9 cellular contexts compared by ENCODE assay signal in genomic region chr2:113499019-113499885, GRCh38. TPM values are rescaled to one million over a fixed set of nuclear protein-coding genes. Genes with fewer than 3 reads are reported as not detected.
DNase-seq lines count a peak whose midpoint lies in the region; ATAC-seq, FAIRE-seq and TF ChIP-seq lines count a peak whose summit lies in the region.
"Not testable (repeated sequence)": the region's sequence is repeated elsewhere in the genome, so short reads cannot be mapped to it uniquely, and the experiment has no call there.
"Had no signal": no experiment of that assay in that cellular context is flagged by ENCODE, and none has a peak within 500 bp of the region (broad histone marks: within the 10 kb centered on the region; RNA-seq: fewer than 3 reads in every experiment).

No MANE protein-coding gene starts in this region.

- not testable (repeated sequence) for H3K27ac ChIP-seq in CD4-positive, CD25-positive, alpha-beta regulatory T cell (ENCODE audit: insufficient read depth, low read length, poor library complexity, severe bottlenecking); K562 (ENCODE audit: extremely low read depth, low read depth, low read length); upper lobe of right lung

- DNase-seq in CD4-positive, CD25-positive, alpha-beta regulatory T cell: peak in 1 of 3 donors; percentile 28
- DNase-seq in T-helper 17 cell; activated T-helper 1 cell treated with anti-CD3 and anti-CD28 coated beads, Interleukin-12 subunit alpha, Interleukin-12 subunit beta, Interleukin-2, Interleukin-4 antibody, amounts not matched to agents 30 ng/mL and 10 ng/mL and 1 ng/mL, durations not matched to agents 14 hours and 24 hours and 36 hours (ENCODE audit: low spot score); K562 (ENCODE audit: extremely low read depth in 1 of 4, low spot score in 3 of 4): not testable (repeated sequence)
- DNase-seq in activated CD8-positive, alpha-beta T cell treated with anti-CD3 and anti-CD28 coated beads for 36 hours: peak; percentile 32
- peak; percentile 45 for DNase-seq in islet precursor cell
- peak; percentile 13 for DNase-seq in nephron progenitor cell
- DNase-seq in upper lobe of right lung: peak; percentile 61

- H3K4me3 Mint-ChIP-seq in CD4-positive, CD25-positive, alpha-beta regulatory T cell: peak overlapping the region in 3 of 4 donors; percentile 52 to 79 (median 69)
- peak overlapping the region; percentile 43 for H3K4me3 Mint-ChIP-seq in T-helper 17 cell
- peak overlapping the region; percentile 47 for H3K4me3 Mint-ChIP-seq in activated CD8-positive, alpha-beta T cell treated with anti-CD3 and anti-CD28 coated beads for 36 hours
- peak overlapping the region; percentile 33 for H3K4me3 Mint-ChIP-seq in activated T-helper 1 cell treated with anti-CD3 and anti-CD28 coated beads, Interleukin-12 subunit alpha, Interleukin-12 subunit beta, Interleukin-2, Interleukin-4 antibody, amounts not matched to agents 30 ng/mL and 10 ng/mL and 1 ng/mL, durations not matched to agents 14 hours and 24 hours and 36 hours
- not testable (repeated sequence) for H3K4me3 Mint-ChIP-seq in nephron progenitor cell

- not testable (repeated sequence) for BruUV-seq in K562 (replicated peaks; lab: Mats Ljungman, UMichigan)

- H2AFZ ChIP-seq in K562 (ENCODE audit: low read depth, low read length): not testable (repeated sequence)

- not testable (repeated sequence) for H3K79me2 ChIP-seq in K562 (ENCODE audit: control insufficient read depth, insufficient read depth, low read length)

- H3K9me3 ChIP-seq in CD4-positive, CD25-positive, alpha-beta regulatory T cell (ENCODE audit: control insufficient read depth in 2 of 2, low read length in 2 of 2); T-helper 17 cell (ENCODE audit: control insufficient read depth, low read length, poor library complexity, severe bottlenecking); K562 (replicated peaks; ENCODE audit: control insufficient read depth, insufficient read depth, low read depth, low read length); upper lobe of right lung: not testable (repeated sequence)

- not testable (repeated sequence) for ATAC-seq in CD4-positive, CD25-positive, alpha-beta regulatory T cell (ENCODE audit: low read depth in 2 of 2); T-helper 17 cell; activated CD8-positive, alpha-beta T cell treated with anti-CD3 and anti-CD28 coated beads for 36 hours; K562; upper lobe of right lung

- H3K27ac Mint-ChIP-seq in CD4-positive, CD25-positive, alpha-beta regulatory T cell; T-helper 17 cell; activated CD8-positive, alpha-beta T cell treated with anti-CD3 and anti-CD28 coated beads for 36 hours; activated T-helper 1 cell treated with anti-CD3 and anti-CD28 coated beads, Interleukin-12 subunit alpha, Interleukin-12 subunit beta, Interleukin-2, Interleukin-4 antibody, amounts not matched to agents 30 ng/mL and 10 ng/mL and 1 ng/mL, durations not matched to agents 14 hours and 24 hours and 36 hours; nephron progenitor cell: not testable (repeated sequence)

- H3K4me3 ChIP-seq in CD4-positive, CD25-positive, alpha-beta regulatory T cell (ENCODE audit: low read depth, low read length); K562; upper lobe of right lung: not testable (repeated sequence)

- H3K4me1 ChIP-seq in CD4-positive, CD25-positive, alpha-beta regulatory T cell (ENCODE audit: control insufficient read depth, insufficient read depth, low read length, poor library complexity, severe bottlenecking): peaks cover 15% of the 10 kb centered on the region
- H3K4me1 ChIP-seq in K562 (replicated peaks in 1 of 2; ENCODE audit: control insufficient read depth in 2 of 2, insufficient read depth in 2 of 2, low read length in 2 of 2) (peaks cover under 1 to 18% of the 10 kb centered on the region in 2 experiments; a peak in 2 of 5 replicates), upper lobe of right lung (peaks cover 17% of the 10 kb centered on the region)

- peaks cover 15% of the 10 kb centered on the region for H3K27me3 Mint-ChIP-seq in CD4-positive, CD25-positive, alpha-beta regulatory T cell
- H3K27me3 Mint-ChIP-seq in T-helper 17 cell: peaks cover 29% of the 10 kb centered on the region
- H3K27me3 Mint-ChIP-seq in activated CD8-positive, alpha-beta T cell treated with anti-CD3 and anti-CD28 coated beads for 36 hours: peaks cover 26% of the 10 kb centered on the region
- H3K27me3 Mint-ChIP-seq in activated T-helper 1 cell treated with anti-CD3 and anti-CD28 coated beads, Interleukin-12 subunit alpha, Interleukin-12 subunit beta, Interleukin-2, Interleukin-4 antibody, amounts not matched to agents 30 ng/mL and 10 ng/mL and 1 ng/mL, durations not matched to agents 14 hours and 24 hours and 36 hours (ENCODE audit: insufficient read depth): peaks cover 27% of the 10 kb centered on the region
- H3K27me3 Mint-ChIP-seq in nephron progenitor cell (ENCODE audit: low read depth, poor library complexity): peaks cover 73% of the 10 kb centered on the region

- in situ Hi-C loops in K562 (cut with MboI): not testable (repeated sequence)

- CTCF ChIA-PET in activated CD8-positive, alpha-beta T cell treated with anti-CD3 and anti-CD28 coated beads for 36 hours (lab: Charles Lee); K562 (lab: Yijun Ruan, JAX; ENCODE audit: low intra/inter-chr PET ratio): not testable (repeated sequence)

- TF ChIP-seq EP300 in K562 (IDR thresholded peaks at IDR 0.05; ENCODE audit: low read length): not testable (repeated sequence)

- not testable (repeated sequence) for H3K4me2 ChIP-seq in K562 (ENCODE audit: insufficient read depth, low read length)

- peaks cover 5 to 32% (median 5%) of the 10 kb centered on the region in 4 donors for H3K4me1 Mint-ChIP-seq in CD4-positive, CD25-positive, alpha-beta regulatory T cell
- peaks cover 16% of the 10 kb centered on the region for H3K4me1 Mint-ChIP-seq in T-helper 17 cell
- peaks cover 15% of the 10 kb centered on the region for H3K4me1 Mint-ChIP-seq in activated CD8-positive, alpha-beta T cell treated with anti-CD3 and anti-CD28 coated beads for 36 hours (ENCODE audit: low read depth)
- peaks cover 15% of the 10 kb centered on the region for H3K4me1 Mint-ChIP-seq in activated T-helper 1 cell treated with anti-CD3 and anti-CD28 coated beads, Interleukin-12 subunit alpha, Interleukin-12 subunit beta, Interleukin-2, Interleukin-4 antibody, amounts not matched to agents 30 ng/mL and 10 ng/mL and 1 ng/mL, durations not matched to agents 14 hours and 24 hours and 36 hours (ENCODE audit: low read depth)
- not testable (repeated sequence) for H3K4me1 Mint-ChIP-seq in nephron progenitor cell

- POLR2A ChIA-PET in activated CD8-positive, alpha-beta T cell treated with anti-CD3 and anti-CD28 coated beads for 36 hours (lab: Charles Lee); K562 (lab: Yijun Ruan, JAX): not testable (repeated sequence)

- intact Hi-C loops in activated CD8-positive, alpha-beta T cell treated with anti-CD3 and anti-CD28 coated beads for 36 hours (cut with micrococcal nuclease); activated T-helper 1 cell treated with anti-CD3 and anti-CD28 coated beads, Interleukin-12 subunit alpha, Interleukin-12 subunit beta, Interleukin-2, Interleukin-4 antibody, amounts not matched to agents 30 ng/mL and 10 ng/mL and 1 ng/mL, durations not matched to agents 14 hours and 24 hours and 36 hours (cut with micrococcal nuclease); K562 (cut with micrococcal nuclease); upper lobe of right lung (cut with DNase I): not testable (repeated sequence)

- not testable (repeated sequence) for FAIRE-seq in K562 (lab: Jason Lieb, UNC)

- not testable (repeated sequence) for H3K27me3 ChIP-seq in CD4-positive, CD25-positive, alpha-beta regulatory T cell (ENCODE audit: control insufficient read depth, insufficient read depth, low read length); K562 (ENCODE audit: control insufficient read depth in 2 of 2, insufficient read depth in 2 of 2, low read length in 2 of 2)
- peaks cover 32% of the 10 kb centered on the region for H3K27me3 ChIP-seq in upper lobe of right lung

- H3K9me1 ChIP-seq in K562 (ENCODE audit: control insufficient read depth, insufficient read depth, low read length): not testable (repeated sequence)

- H3K9me3 Mint-ChIP-seq in CD4-positive, CD25-positive, alpha-beta regulatory T cell; activated CD8-positive, alpha-beta T cell treated with anti-CD3 and anti-CD28 coated beads for 36 hours; activated T-helper 1 cell treated with anti-CD3 and anti-CD28 coated beads, Interleukin-12 subunit alpha, Interleukin-12 subunit beta, Interleukin-2, Interleukin-4 antibody, amounts not matched to agents 30 ng/mL and 10 ng/mL and 1 ng/mL, durations not matched to agents 14 hours and 24 hours and 36 hours; nephron progenitor cell: not testable (repeated sequence)

- WGBS in K562 (ENCODE audit: insufficient coverage, low coverage, missing lambda C conversion rate): 93% methylated on average over 10 of the region's 62 CpGs

- H4K20me1 ChIP-seq in K562 (replicated peaks; ENCODE audit: control insufficient read depth, insufficient read depth, low read length): not testable (repeated sequence)

- not testable (repeated sequence) for H3K9ac ChIP-seq in K562 (ENCODE audit: insufficient read depth in 1 of 2, low read depth in 2 of 2, low read length in 2 of 2)

- not testable (repeated sequence) for TF ChIP-seq POLR2A in K562 (conservative IDR thresholded peaks at IDR 0.05)

- not testable (repeated sequence) for H3K36me3 ChIP-seq in CD4-positive, CD25-positive, alpha-beta regulatory T cell (ENCODE audit: control insufficient read depth, insufficient read depth, low read length); K562 (ENCODE audit: control insufficient read depth, insufficient read depth, low read length); upper lobe of right lung

- H3K36me3 Mint-ChIP-seq in CD4-positive, CD25-positive, alpha-beta regulatory T cell; T-helper 17 cell (ENCODE audit: low read depth); activated CD8-positive, alpha-beta T cell treated with anti-CD3 and anti-CD28 coated beads for 36 hours (ENCODE audit: low read depth); activated T-helper 1 cell treated with anti-CD3 and anti-CD28 coated beads, Interleukin-12 subunit alpha, Interleukin-12 subunit beta, Interleukin-2, Interleukin-4 antibody, amounts not matched to agents 30 ng/mL and 10 ng/mL and 1 ng/mL, durations not matched to agents 14 hours and 24 hours and 36 hours (ENCODE audit: low read depth); nephron progenitor cell (ENCODE audit: low read depth): not testable (repeated sequence)

- TF ChIP-seq RAD21 in K562 (CRISPR knock-in tag; conservative IDR thresholded peaks at IDR 0.05 in 1 of 2, IDR thresholded peaks at IDR 0.05 in 1 of 2): not testable (repeated sequence)

- TF ChIP-seq CTCF in activated CD8-positive, alpha-beta T cell treated with anti-CD3 and anti-CD28 coated beads for 36 hours (IDR thresholded peaks at IDR 0.05); K562 (IDR thresholded peaks at IDR 0.05 in 2 of 3, conservative IDR thresholded peaks at IDR 0.05 in 1 of 3; ENCODE audit: insufficient read depth in 2 of 3, low read depth in 1 of 3, low read length in 3 of 3); nephron progenitor cell (IDR thresholded peaks at IDR 0.05); upper lobe of right lung (IDR thresholded peaks at IDR 0.05): not testable (repeated sequence)

RNA-seq across cellular contexts. Expression of gene FOXD4L1, which starts 0.8 kb away (rescaled TPM):
- total RNA-seq in CD4-positive, CD25-positive, alpha-beta regulatory T cell: not detected
- under 1 TPM in 1 of 4 donors, not detected in 3; 0.32 TPM for polyA plus RNA-seq in CD4-positive, CD25-positive, alpha-beta regulatory T cell
- under 1 TPM in 1 of 2 donors, not detected in 1; 0.10 TPM for total RNA-seq in T-helper 17 cell
- total RNA-seq in activated CD8-positive, alpha-beta T cell treated with anti-CD3 and anti-CD28 coated beads for 36 hours: under 1 TPM in 1 of 2 experiments, not detected in 1; 0.23 TPM
- total RNA-seq in activated T-helper 1 cell treated with anti-CD3 and anti-CD28 coated beads, Interleukin-12 subunit alpha, Interleukin-12 subunit beta, Interleukin-2, Interleukin-4 antibody, amounts not matched to agents 30 ng/mL and 10 ng/mL and 1 ng/mL, durations not matched to agents 14 hours and 24 hours and 36 hours: 0.32 and 0.39 TPM in 2 replicates
- 1.3 TPM in 2 replicates for total RNA-seq in K562 (2011; cell fraction: chromatin; rRNA removed; ENCODE audit: low replicate concordance)
- 1.1 and 1.2 TPM in 2 replicates for total RNA-seq in K562 (2011; cell fraction: nucleolus; rRNA removed)
- total RNA-seq in K562 (2011; cell fraction: nucleoplasm; rRNA removed): 0.84 and 1.1 TPM in 2 replicates
- 0.24 and 0.32 TPM in 2 replicates for total RNA-seq in K562 (2014; rRNA removed)
- 0.10 and 0.22 TPM in 2 replicates for total RNA-seq in K562 (2014; rRNA removed; fragmentation: Illumina TruSeq; extraction: Trizol)
- 0.34 and 0.47 TPM in 2 replicates for total RNA-seq in K562 (2015; rRNA removed; fragmentation: Illumina TruSeq; extraction: Trizol)
- 0.16 and 0.20 TPM in 2 replicates for total RNA-seq in K562 (2021)
- 0.19 and 0.21 TPM in 2 replicates for polyA plus RNA-seq in K562 (2011; rRNA removed)
- polyA plus RNA-seq in K562 (2011; cell fraction: cytosol; rRNA removed): 0.06 and 0.34 TPM in 2 replicates
- polyA plus RNA-seq in K562 (2011; cell fraction: nucleus; rRNA removed): 0.41 and 0.85 TPM in 2 replicates
- 0.23 and 0.37 TPM in 2 replicates for polyA plus RNA-seq in K562 (2012)
- 0.06 and 0.25 TPM in 2 replicates for polyA plus RNA-seq in K562 (2014; fragmentation: Illumina TruSeq; extraction: Trizol)
- not detected for polyA plus RNA-seq in K562 (2014; fragmentation: Nextera tagmentation; extraction: Ambion mirVana)
- polyA plus RNA-seq in K562 (2014; rRNA removed): 0.42 and 0.73 TPM in 2 replicates
- 0.28 and 0.30 TPM in 2 replicates for polyA minus RNA-seq in K562 (2011; rRNA and poly(A)+ RNA removed)
- not detected in 2 replicates for polyA minus RNA-seq in K562 (2011; cell fraction: cytosol; rRNA and poly(A)+ RNA removed)
- polyA minus RNA-seq in K562 (2011; cell fraction: nucleus; rRNA and poly(A)+ RNA removed): 0.56 and 1.1 TPM in 2 replicates
- total RNA-seq in upper lobe of right lung: 0.78 TPM
- total RNA-seq: RPMI7951 had no signal
